Comparison of ENCODE assay signal across 1 cellular context in the genomic region with DNA sequence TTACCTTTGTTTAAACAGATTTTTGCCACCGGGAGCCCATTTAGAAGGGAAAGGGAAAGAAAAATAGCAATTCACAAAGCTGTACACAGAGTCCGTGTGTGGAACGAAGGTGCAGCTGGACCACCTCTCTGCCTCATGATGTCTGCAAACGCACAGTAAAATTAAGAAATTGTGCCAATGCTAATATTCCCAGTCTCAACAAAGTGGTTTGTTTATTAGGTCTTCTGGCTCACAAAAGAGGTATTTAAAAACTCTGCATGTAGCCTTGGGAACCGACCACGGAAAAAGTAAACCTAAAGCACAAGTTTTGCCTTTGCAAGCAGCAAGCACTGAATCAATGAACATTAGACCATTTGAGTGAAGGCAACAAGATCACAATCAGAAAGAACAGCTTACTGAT.
TF ChIP-seq lines count a peak whose summit lies in the region.

No MANE protein-coding gene starts in this region.

TF ChIP-seq in H1, 55 proteins besides CTCF, POLR2A, EP300 and RAD21:
- TF ChIP-seq YY1 (IDR thresholded peaks at IDR 0.05; ENCODE audit: low read depth, low read length) (no peak), KDM5A (IDR thresholded peaks at IDR 0.05; ENCODE audit: low read length) (no peak), CBX8 (IDR thresholded peaks at IDR 0.05; ENCODE audit: borderline replicate concordance, low read depth, low read length) (no peak), SIN3A (conservative IDR thresholded peaks at IDR 0.05 in 1 of 2, IDR thresholded peaks at IDR 0.05 in 1 of 2; ENCODE audit: low read depth in 1 of 2, low read length in 2 of 2) (no peak), SIRT6 (IDR thresholded peaks at IDR 0.05; ENCODE audit: low read length) (no peak), BRCA1 (IDR thresholded peaks at IDR 0.05; ENCODE audit: low read depth, low read length) (no peak), CHD2 (IDR thresholded peaks at IDR 0.05; ENCODE audit: low read length) (no peak), KDM1A (IDR thresholded peaks at IDR 0.05; ENCODE audit: borderline replicate concordance, low read length) (no peak), NRF1 (IDR thresholded peaks at IDR 0.05; ENCODE audit: low read depth, low read length) (no peak), SAP30 (IDR thresholded peaks at IDR 0.05; ENCODE audit: insufficient read depth, insufficient replicate concordance, low read length) (no peak), TAF7 (optimal IDR thresholded peaks at IDR 0.05; ENCODE audit: borderline replicate concordance, low read depth, low read length) (no peak)
